12 cellular contexts compared by ENCODE assay signal in the genomic region with DNA sequence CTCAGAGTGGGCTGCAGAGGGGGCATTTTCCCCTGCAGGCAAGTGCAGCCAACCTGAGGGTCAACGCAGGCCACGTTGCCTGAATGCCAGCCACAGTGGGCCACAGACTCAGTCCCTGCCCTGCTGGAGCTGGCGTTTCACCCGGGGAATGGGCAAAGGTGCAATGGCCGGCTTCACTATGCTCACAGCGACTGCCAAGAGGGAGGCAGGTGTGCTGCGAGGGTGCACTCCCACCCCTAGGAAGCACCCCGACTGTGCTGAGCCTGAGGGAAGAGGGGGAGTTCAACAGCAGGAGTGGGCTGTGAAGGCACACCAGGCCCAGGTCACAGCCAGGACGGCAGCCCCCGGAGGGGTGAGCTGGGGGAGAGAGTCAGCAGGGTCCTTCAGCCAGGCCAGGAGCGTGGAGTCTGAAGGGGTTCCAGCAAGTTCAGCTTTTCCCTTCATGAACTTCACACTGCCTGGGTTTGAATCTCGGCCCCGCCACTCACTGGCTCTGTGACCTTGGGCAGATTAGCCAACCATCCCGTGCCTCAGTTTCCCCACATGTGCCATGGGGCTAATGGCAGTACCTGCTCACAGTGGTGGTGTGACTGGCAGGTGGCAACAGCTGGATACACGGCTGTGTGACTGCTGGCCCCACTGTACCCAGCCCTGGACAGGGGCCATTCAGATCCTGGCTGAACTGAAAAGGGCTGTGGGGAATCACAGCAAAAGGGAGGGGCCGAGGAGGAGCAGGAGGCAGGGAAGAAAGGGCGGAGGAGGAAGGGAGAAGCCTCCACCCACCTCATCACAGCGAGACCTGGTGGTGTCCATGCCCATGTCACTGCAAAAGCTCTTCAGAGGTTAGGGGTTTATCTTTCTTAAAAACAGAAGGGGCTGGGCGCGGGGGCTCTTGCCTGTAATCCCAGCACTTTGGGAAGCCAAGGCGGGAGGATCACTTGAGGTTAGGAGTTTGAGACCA. TPM values are rescaled to one million over a fixed set of nuclear protein-coding genes. Genes with fewer than 3 reads are reported as not detected.
DNase-seq lines count a peak whose midpoint lies in the region; ATAC-seq and TF ChIP-seq lines count a peak whose summit lies in the region.
"Had no signal": no experiment of that assay in that cellular context is flagged by ENCODE, and none has a peak within 500 bp of the region (broad histone marks: within the 10 kb centered on the region; RNA-seq: fewer than 3 reads in every experiment).

No MANE protein-coding gene starts in this region.

- H3K9me3 Mint-ChIP-seq in CD4-positive, CD25-positive, alpha-beta regulatory T cell = no peaks in the 10 kb centered on the region
- no peaks in the 10 kb centered on the region for H3K9me3 Mint-ChIP-seq in CD8-positive, alpha-beta T cell
- no peaks in the 10 kb centered on the region for H3K9me3 Mint-ChIP-seq in activated naive CD8-positive, alpha-beta T cell treated with anti-CD3 and anti-CD28 coated beads for 36 hours
- peaks cover 0 to 2% (median 0%) of the 10 kb centered on the region in 11 donors for H3K9me3 Mint-ChIP-seq in naive thymus-derived CD4-positive, alpha-beta T cell
- H3K9me3 Mint-ChIP-seq: HFFc6 had no signal

- H3K27ac ChIP-seq in CD4-positive, CD25-positive, alpha-beta regulatory T cell (ENCODE audit: insufficient read depth, low read length, poor library complexity, severe bottlenecking) = no peak overlapping the region
- H3K27ac ChIP-seq in CD8-positive, alpha-beta T cell (ENCODE audit: low read depth, low read length) = no peak overlapping the region
- H3K27ac ChIP-seq in naive thymus-derived CD4-positive, alpha-beta T cell (ENCODE audit: low read depth, low read length) = peak overlapping the region; percentile 71

- H3K4me3 Mint-ChIP-seq in CD4-positive, CD25-positive, alpha-beta regulatory T cell = peak overlapping the region; percentile 76 to 91 (median 80)
- no peak overlapping the region for H3K4me3 Mint-ChIP-seq in CD8-positive, alpha-beta T cell
- H3K4me3 Mint-ChIP-seq in activated naive CD8-positive, alpha-beta T cell treated with anti-CD3 and anti-CD28 coated beads for 36 hours = no peak overlapping the region
- peak overlapping the region in 9 of 10 donors; percentile 72 to 94 (median 85) for H3K4me3 Mint-ChIP-seq in naive thymus-derived CD4-positive, alpha-beta T cell
- H3K4me3 Mint-ChIP-seq: HFFc6 had no signal

- H3K4me1 Mint-ChIP-seq in CD4-positive, CD25-positive, alpha-beta regulatory T cell = peaks cover 5 to 58% (median 16%) of the 10 kb centered on the region in 4 donors
- peaks cover 36% of the 10 kb centered on the region for H3K4me1 Mint-ChIP-seq in CD8-positive, alpha-beta T cell (ENCODE audit: low read depth)
- peaks cover 24% of the 10 kb centered on the region for H3K4me1 Mint-ChIP-seq in activated naive CD8-positive, alpha-beta T cell treated with anti-CD3 and anti-CD28 coated beads for 36 hours
- H3K4me1 Mint-ChIP-seq in naive thymus-derived CD4-positive, alpha-beta T cell = peaks cover 12 to 61% (median 42%) of the 10 kb centered on the region in 7 donors

- H3K27ac Mint-ChIP-seq in CD4-positive, CD25-positive, alpha-beta regulatory T cell = peak overlapping the region; percentile 76 to 90 (median 86)
- H3K27ac Mint-ChIP-seq in CD8-positive, alpha-beta T cell = peak overlapping the region; percentile 91
- peak overlapping the region; percentile 93 for H3K27ac Mint-ChIP-seq in activated naive CD8-positive, alpha-beta T cell treated with anti-CD3 and anti-CD28 coated beads for 36 hours
- H3K27ac Mint-ChIP-seq in naive thymus-derived CD4-positive, alpha-beta T cell = peak overlapping the region in 8 of 9 donors; percentile 88 to 99 (median 95)
- H3K27ac Mint-ChIP-seq: HFFc6 had no signal

- H3K4me1 ChIP-seq in CD4-positive, CD25-positive, alpha-beta regulatory T cell (ENCODE audit: control insufficient read depth, insufficient read depth, low read length, poor library complexity, severe bottlenecking) = peaks cover 37% of the 10 kb centered on the region
- H3K4me1 ChIP-seq in CD8-positive, alpha-beta T cell (ENCODE audit: insufficient read depth, low read length) = peaks cover 38% of the 10 kb centered on the region
- H3K4me1 ChIP-seq in naive thymus-derived CD4-positive, alpha-beta T cell (ENCODE audit: control insufficient read depth in 2 of 2, insufficient read depth in 2 of 2, low read length in 2 of 2) = peaks cover 29 to 43% of the 10 kb centered on the region in 2 donors

- CTCF ChIA-PET in CD8-positive, alpha-beta T cell (lab: Charles Lee) = interaction anchor here (1.1 kb wide), 1 partner anchor 8 kb away, joined by 4 read pairs; the partner anchor contains the start of genes BLOC1S3 and TRAPPC6A
- CTCF ChIA-PET in naive thymus-derived CD4-positive, alpha-beta T cell (lab: Charles Lee) = interaction anchor here (1.5 kb wide), 1 partner anchor 44 kb away, joined by 5 read pairs; no protein-coding TSS in a partner anchor

- POLR2A ChIA-PET in CD8-positive, alpha-beta T cell (lab: Charles Lee) = no interaction called here
- POLR2A ChIA-PET in naive thymus-derived CD4-positive, alpha-beta T cell (lab: Charles Lee) = interaction anchor here (1.4 to 3.6 kb wide), 2 partner anchors 8 to 11 kb away, joined by 3 to 16 read pairs; partner anchors contain the start of genes BLOC1S3 and TRAPPC6A

- intact Hi-C loops in CD8-positive, alpha-beta T cell (cut with DNase I, micrococcal nuclease) = no loop called here
- intact Hi-C loops in naive thymus-derived CD4-positive, alpha-beta T cell (cut with micrococcal nuclease) = loop anchor here in 1 of 2 donors (10.0 kb wide), 1 partner anchor 524 kb away; the partner anchor contains the start of genes QPCTL and SNRPD2

- H3K36me3 Mint-ChIP-seq in CD4-positive, CD25-positive, alpha-beta regulatory T cell = no peaks in the 10 kb centered on the region
- peaks cover 7% of the 10 kb centered on the region for H3K36me3 Mint-ChIP-seq in CD8-positive, alpha-beta T cell
- H3K36me3 Mint-ChIP-seq in activated naive CD8-positive, alpha-beta T cell treated with anti-CD3 and anti-CD28 coated beads for 36 hours = peaks cover 2% of the 10 kb centered on the region
- peaks cover 0 to 3% (median 2%) of the 10 kb centered on the region in 5 donors for H3K36me3 Mint-ChIP-seq in naive thymus-derived CD4-positive, alpha-beta T cell

- H3K4me3 ChIP-seq in CD4-positive, CD25-positive, alpha-beta regulatory T cell (ENCODE audit: low read depth, low read length) = no peak overlapping the region
- no peak overlapping the region for H3K4me3 ChIP-seq in CD8-positive, alpha-beta T cell (ENCODE audit: low read depth, low read length)
- peak overlapping the region; percentile 22 for H3K4me3 ChIP-seq in naive thymus-derived CD4-positive, alpha-beta T cell (ENCODE audit: low read length)

- DNase-seq in CD4-positive, CD25-positive, alpha-beta regulatory T cell = no peak
- DNase-seq in CD8-positive, alpha-beta T cell = no peak
- no peak for DNase-seq in activated naive CD8-positive, alpha-beta T cell treated with anti-CD3 and anti-CD28 coated beads for 36 hours
- no peak for DNase-seq in naive thymus-derived CD4-positive, alpha-beta T cell
- no peak for DNase-seq in MV-4-11 (lab: John Stamatoyannopoulos, UW)
- DNase-seq: C1 segment of cervical spinal cord, glutamatergic neuron, HFFc6, NCI-H1930 had no signal

- H3K27me3 Mint-ChIP-seq in CD4-positive, CD25-positive, alpha-beta regulatory T cell = no peaks in the 10 kb centered on the region
- no peaks in the 10 kb centered on the region for H3K27me3 Mint-ChIP-seq in CD8-positive, alpha-beta T cell (ENCODE audit: low read depth)
- H3K27me3 Mint-ChIP-seq in activated naive CD8-positive, alpha-beta T cell treated with anti-CD3 and anti-CD28 coated beads for 36 hours = no peaks in the 10 kb centered on the region
- H3K27me3 Mint-ChIP-seq in naive thymus-derived CD4-positive, alpha-beta T cell = no peaks in the 10 kb centered on the region

- no peaks in the 10 kb centered on the region for H3K9me3 ChIP-seq in CD4-positive, CD25-positive, alpha-beta regulatory T cell (ENCODE audit: control insufficient read depth in 2 of 2, low read length in 2 of 2)
- no peaks in the 10 kb centered on the region for H3K9me3 ChIP-seq in CD8-positive, alpha-beta T cell (ENCODE audit: low read length)
- H3K9me3 ChIP-seq in naive thymus-derived CD4-positive, alpha-beta T cell (ENCODE audit: control insufficient read depth in 2 of 3, low read length in 3 of 3) = no peaks in the 10 kb centered on the region

- no peak for ATAC-seq in CD4-positive, CD25-positive, alpha-beta regulatory T cell (ENCODE audit: low read depth in 2 of 2)
- ATAC-seq in CD8-positive, alpha-beta T cell = no peak
- ATAC-seq in naive thymus-derived CD4-positive, alpha-beta T cell = no peak
- ATAC-seq in GM21529 (IDR thresholded peaks at IDR 0.05; ENCODE audit: unreplicated experiment) (no peak), HG03442 (IDR thresholded peaks at IDR 0.05; ENCODE audit: unreplicated experiment) (no peak)

- no peaks in the 10 kb centered on the region for H3K27me3 ChIP-seq in CD4-positive, CD25-positive, alpha-beta regulatory T cell (ENCODE audit: control insufficient read depth, insufficient read depth, low read length)
- no peaks in the 10 kb centered on the region for H3K27me3 ChIP-seq in CD8-positive, alpha-beta T cell (ENCODE audit: insufficient read depth, low read length)
- H3K27me3 ChIP-seq in naive thymus-derived CD4-positive, alpha-beta T cell (ENCODE audit: control insufficient read depth in 2 of 2, insufficient read depth in 2 of 2, low read length in 2 of 2) = no peaks in the 10 kb centered on the region

- TF ChIP-seq CTCF in CD8-positive, alpha-beta T cell (IDR thresholded peaks at IDR 0.05) = no peak

- H3K36me3 ChIP-seq in CD4-positive, CD25-positive, alpha-beta regulatory T cell (ENCODE audit: control insufficient read depth, insufficient read depth, low read length) = no peaks in the 10 kb centered on the region
- H3K36me3 ChIP-seq in CD8-positive, alpha-beta T cell (ENCODE audit: insufficient read depth, low read length) = no peaks in the 10 kb centered on the region
- H3K36me3 ChIP-seq in naive thymus-derived CD4-positive, alpha-beta T cell (ENCODE audit: control insufficient read depth in 2 of 3, insufficient read depth in 3 of 3, low read length in 3 of 3) = peaks cover 0 to 6% (median 0%) of the 10 kb centered on the region in 3 experiments

RNA-seq across cellular contexts. Expression of gene TRAPPC6A, which starts 7.6 kb away (rescaled TPM):
- total RNA-seq in CD4-positive, CD25-positive, alpha-beta regulatory T cell = 54.7 TPM
- polyA plus RNA-seq in CD4-positive, CD25-positive, alpha-beta regulatory T cell = 100 to 1,000 TPM; 161 to 182 (median 171) TPM
- 10 to 100 TPM; 31.9 to 35.9 TPM for total RNA-seq in CD8-positive, alpha-beta T cell
- total RNA-seq in activated naive CD8-positive, alpha-beta T cell treated with anti-CD3 and anti-CD28 coated beads for 36 hours = 10 to 100 TPM; 19.8 to 22.9 TPM
- total RNA-seq in naive thymus-derived CD4-positive, alpha-beta T cell = 10 to 100 TPM; 44.6 to 61.9 (median 53.0) TPM
- 100 to 1,000 TPM; 173 to 174 TPM for polyA plus RNA-seq in naive thymus-derived CD4-positive, alpha-beta T cell

RNA-seq across cellular contexts. Expression of gene BLOC1S3, which starts 8.2 kb away (rescaled TPM):
- total RNA-seq in CD4-positive, CD25-positive, alpha-beta regulatory T cell = 22.9 TPM
- 10 to 100 TPM; 12.8 to 21.0 (median 17.4) TPM for polyA plus RNA-seq in CD4-positive, CD25-positive, alpha-beta regulatory T cell
- 10 to 100 TPM; 17.7 to 21.6 TPM for total RNA-seq in CD8-positive, alpha-beta T cell
- 10 to 100 TPM; 10.5 to 13.3 TPM for total RNA-seq in activated naive CD8-positive, alpha-beta T cell treated with anti-CD3 and anti-CD28 coated beads for 36 hours
- total RNA-seq in naive thymus-derived CD4-positive, alpha-beta T cell = 10 to 100 TPM; 13.7 to 24.9 (median 15.4) TPM
- polyA plus RNA-seq in naive thymus-derived CD4-positive, alpha-beta T cell = 10 to 100 TPM in 1 of 2 donors, 1 to 10 TPM in 1; 6.9 to 17.4 TPM

RNA-seq across cellular contexts. Expression of gene NKPD1, which starts 9.6 kb away (rescaled TPM):
- 0.72 TPM for total RNA-seq in CD4-positive, CD25-positive, alpha-beta regulatory T cell
- under 1 TPM; 0.05 to 0.28 (median 0.15) TPM for polyA plus RNA-seq in CD4-positive, CD25-positive, alpha-beta regulatory T cell
- total RNA-seq in CD8-positive, alpha-beta T cell = under 1 TPM; 0.81 to 0.87 TPM
- under 1 TPM in 1 of 2 experiments, not detected in 1; 0.24 TPM for total RNA-seq in activated naive CD8-positive, alpha-beta T cell treated with anti-CD3 and anti-CD28 coated beads for 36 hours
- 1 to 10 TPM in 1 of 5 experiments, under 1 TPM in 4; 0.07 to 1.2 (median 0.73) TPM for total RNA-seq in naive thymus-derived CD4-positive, alpha-beta T cell
- under 1 TPM; 0.41 to 0.60 TPM for polyA plus RNA-seq in naive thymus-derived CD4-positive, alpha-beta T cell
- total RNA-seq: posterior vena cava had no signal

Comparison
In these comparisons a context has a peak if more than half of its experiments do, and no peak if none do; other contexts are left out.
1. H3K4me3 Mint-ChIP-seq: peak in CD4-positive, CD25-positive, alpha-beta regulatory T cell (4 of 4) and naive thymus-derived CD4-positive, alpha-beta T cell (9 of 10); none in CD8-positive, alpha-beta T cell (single experiment) and activated naive CD8-positive, alpha-beta T cell treated with anti-CD3 and anti-CD28 coated beads for 36 hours (single experiment).
2. Peak in every context shown above with its lines, with median percentiles within 50 percentile points of each other: H3K27ac Mint-ChIP-seq.